Comparison of ENCODE assay signal across 11 cellular contexts in genomic region chr7:151544183-151544582, GRCh38.
"Had no signal": no experiment of that assay in that cellular context is flagged by ENCODE, and none has a peak within 500 bp of the region (broad histone marks: within the 10 kb centered on the region; RNA-seq: fewer than 3 reads in every experiment).

No MANE protein-coding gene starts in this region.

- H3K4me3 Mint-ChIP-seq: GM23338, H9, HFFc6 had no signal

- H3K4me1 ChIP-seq: HAP-1 had no signal

- H3K9ac ChIP-seq: GM23248 had no signal

- H3K27ac ChIP-seq: GM23248 had no signal

- H3K4me2 ChIP-seq: GM23338 had no signal

- DNase-seq: GM23248, GOT3, H7, H9, HCEC 1CT, HFFc6 had no signal

- H3K9me3 ChIP-seq: HAP-1 had no signal

- ATAC-seq: GM23338, HCT116 had no signal

- FAIRE-seq: H1, H54 had no signal

- H3K36me3 ChIP-seq: HAP-1 had no signal

- H3K27ac Mint-ChIP-seq: GM23338, H9, HFFc6 had no signal

- H3K9me3 Mint-ChIP-seq: GM23338, H9, HFFc6 had no signal

- H3K4me3 ChIP-seq: GM23248, GM23338, HAP-1 had no signal

- H2AFZ ChIP-seq: GM23248, GM23338 had no signal
